ENCODE assay signal across 8 cellular contexts in the genomic region with DNA sequence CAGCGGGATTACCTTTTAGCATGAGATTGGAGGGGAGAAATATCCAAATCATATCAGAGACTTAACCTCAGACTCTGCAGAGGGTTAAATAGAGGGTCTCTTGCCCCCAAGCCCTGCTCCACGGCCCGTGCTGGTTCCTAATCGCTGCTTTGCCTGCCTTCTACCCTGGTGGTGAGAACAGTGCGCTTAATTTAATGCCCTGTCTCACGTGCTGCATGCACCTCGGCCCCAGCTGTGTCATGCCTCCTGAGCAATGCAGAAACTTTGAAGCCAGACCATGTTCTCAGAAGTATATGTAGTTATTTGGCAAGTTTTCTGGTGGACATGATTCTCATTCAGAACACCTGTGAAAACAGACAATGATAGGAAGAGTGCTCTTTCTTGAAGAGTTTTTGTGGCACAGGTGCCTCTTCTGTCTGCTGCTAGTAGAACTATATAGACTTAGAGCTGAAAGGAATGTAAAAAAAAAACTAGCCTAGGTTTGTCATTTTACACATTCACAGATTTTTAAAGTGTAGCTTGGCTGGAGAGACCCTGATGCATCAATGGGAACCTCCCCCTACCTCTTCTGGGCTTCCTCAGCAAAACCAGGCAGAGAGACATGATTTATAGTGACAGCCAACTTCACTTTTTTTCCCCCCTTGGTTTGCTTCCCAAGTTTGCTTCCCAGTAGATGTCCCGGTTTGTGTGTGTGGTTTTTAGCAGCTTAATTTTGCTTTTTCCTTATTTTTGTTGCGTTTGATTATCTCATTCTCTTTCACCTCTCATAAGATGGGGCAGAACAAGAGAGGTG. TPM values are rescaled to one million over a fixed set of nuclear protein-coding genes. Genes with fewer than 3 reads are reported as not detected.
DNase-seq lines count a peak whose midpoint lies in the region; ATAC-seq and TF ChIP-seq lines count a peak whose summit lies in the region.

No MANE protein-coding gene starts in this region.

- DNase-seq in AG20443 (ENCODE audit: low spot score) (peak; percentile 27), Panc1 (ENCODE audit: low read depth, low spot score) (no peak), left lobe of liver (ENCODE audit: low spot score) (no peak), DMS153 (lab: John Stamatoyannopoulos, UW) (no peak)
- peak in 1 of 2 donors; percentile 53 for DNase-seq in activated naive CD4-positive, alpha-beta T cell treated with anti-CD3 and anti-CD28 coated beads, Interleukin-2, amount 50 U/mL, for 72 hours (ENCODE audit: low spot score in 2 of 2)

- H3K4me1 ChIP-seq in Panc1 (ENCODE audit: control insufficient read depth, insufficient read depth, low read length): peaks cover 23% of the 10 kb centered on the region

- in situ Hi-C loops in Panc1 (cut with HindIII; ENCODE audit: low pct_unique_long_range_greater_than_20kb, low sequenced_read_pairs): no loop called here

- POLR2A ChIA-PET in Panc1 (lab: Charles Lee): no interaction called here

- no peak for TF ChIP-seq CTCF in Panc1 (IDR thresholded peaks at IDR 0.05)

- no peaks in the 10 kb centered on the region for H3K9me3 Mint-ChIP-seq in activated naive CD4-positive, alpha-beta T cell treated with anti-CD3 and anti-CD28 coated beads, Interleukin-2, amount 50 U/mL, for 72 hours
- no peaks in the 10 kb centered on the region for H3K9me3 Mint-ChIP-seq in stimulated activated memory B cell treated with anti-CD40 and anti-IgM and Interleukin-4, amounts not matched to agents 10 μg/mL and 1 μg/mL and 100 μg/mL, for 72 hours

- no peaks in the 10 kb centered on the region for H3K36me3 ChIP-seq in Panc1 (ENCODE audit: control insufficient read depth, insufficient read depth, low read length)

- H3K9me3 ChIP-seq in Panc1 (ENCODE audit: control insufficient read depth, insufficient read depth, low read depth, low read length): no peaks in the 10 kb centered on the region

- H3K27me3 Mint-ChIP-seq in stimulated activated memory B cell treated with anti-CD40 and anti-IgM and Interleukin-4, amounts not matched to agents 10 μg/mL and 1 μg/mL and 100 μg/mL, for 72 hours: no peaks in the 10 kb centered on the region

- BruUV-seq in Panc1 (replicated peaks; lab: Mats Ljungman, UMichigan): no TSS peak

- ATAC-seq in GM18517 (IDR thresholded peaks at IDR 0.05; ENCODE audit: unreplicated experiment) (peak; percentile 43), HG02943 (IDR thresholded peaks at IDR 0.05; ENCODE audit: low read depth, unreplicated experiment) (peak; percentile 38), Panc1 (no peak), left lobe of liver (peak; percentile 29)
- peak; percentile 10 to 30 for ATAC-seq in activated naive CD4-positive, alpha-beta T cell treated with anti-CD3 and anti-CD28 coated beads, Interleukin-2, amount 50 U/mL, for 72 hours
- peak; percentile 53 for ATAC-seq in stimulated activated memory B cell treated with anti-CD40 and anti-IgM and Interleukin-4, amounts not matched to agents 10 μg/mL and 1 μg/mL and 100 μg/mL, for 72 hours

- H3K27ac Mint-ChIP-seq in activated naive CD4-positive, alpha-beta T cell treated with anti-CD3 and anti-CD28 coated beads, Interleukin-2, amount 50 U/mL, for 72 hours: peak overlapping the region; percentile 80 to 98
- H3K27ac Mint-ChIP-seq in stimulated activated memory B cell treated with anti-CD40 and anti-IgM and Interleukin-4, amounts not matched to agents 10 μg/mL and 1 μg/mL and 100 μg/mL, for 72 hours: peak overlapping the region; percentile 94

- no peaks in the 10 kb centered on the region for H3K27me3 ChIP-seq in Panc1 (ENCODE audit: control insufficient read depth, insufficient read depth, low read length)

- H3K4me3 Mint-ChIP-seq in stimulated activated memory B cell treated with anti-CD40 and anti-IgM and Interleukin-4, amounts not matched to agents 10 μg/mL and 1 μg/mL and 100 μg/mL, for 72 hours: peak overlapping the region; percentile 81

- CTCF ChIA-PET in Panc1 (lab: Charles Lee): no interaction called here

- peak overlapping the region; percentile 68 to 95 for H3K4me3 ChIP-seq in Panc1 (ENCODE audit: low read depth in 2 of 2, low read length in 2 of 2)

- peaks cover 64% of the 10 kb centered on the region for H3K4me1 Mint-ChIP-seq in stimulated activated memory B cell treated with anti-CD40 and anti-IgM and Interleukin-4, amounts not matched to agents 10 μg/mL and 1 μg/mL and 100 μg/mL, for 72 hours

- intact Hi-C loops in Panc1 (cut with micrococcal nuclease; ENCODE audit: unreplicated experiment): no loop called here

- peaks cover 39 to 46% of the 10 kb centered on the region in 2 donors for H3K36me3 Mint-ChIP-seq in activated naive CD4-positive, alpha-beta T cell treated with anti-CD3 and anti-CD28 coated beads, Interleukin-2, amount 50 U/mL, for 72 hours
- H3K36me3 Mint-ChIP-seq in stimulated activated memory B cell treated with anti-CD40 and anti-IgM and Interleukin-4, amounts not matched to agents 10 μg/mL and 1 μg/mL and 100 μg/mL, for 72 hours: peaks cover 16% of the 10 kb centered on the region

- H3K27ac ChIP-seq in Panc1 (ENCODE audit: low read length): peak overlapping the region; percentile 88

RNA-seq across cellular contexts. Expression of gene OTULIN, which starts 1.6 kb away (rescaled TPM):
- total RNA-seq in Panc1 (2021; ENCODE audit: unreplicated experiment): 40.1 TPM
- 19.5 TPM for polyA plus RNA-seq in Panc1 (2012; ENCODE audit: insufficient read length)
- total RNA-seq in activated naive CD4-positive, alpha-beta T cell treated with anti-CD3 and anti-CD28 coated beads, Interleukin-2, amount 50 U/mL, for 72 hours: 10 to 100 TPM; 59.4 to 60.2 TPM
- 32.1 TPM for total RNA-seq in left lobe of liver
